In the genomic region with DNA sequence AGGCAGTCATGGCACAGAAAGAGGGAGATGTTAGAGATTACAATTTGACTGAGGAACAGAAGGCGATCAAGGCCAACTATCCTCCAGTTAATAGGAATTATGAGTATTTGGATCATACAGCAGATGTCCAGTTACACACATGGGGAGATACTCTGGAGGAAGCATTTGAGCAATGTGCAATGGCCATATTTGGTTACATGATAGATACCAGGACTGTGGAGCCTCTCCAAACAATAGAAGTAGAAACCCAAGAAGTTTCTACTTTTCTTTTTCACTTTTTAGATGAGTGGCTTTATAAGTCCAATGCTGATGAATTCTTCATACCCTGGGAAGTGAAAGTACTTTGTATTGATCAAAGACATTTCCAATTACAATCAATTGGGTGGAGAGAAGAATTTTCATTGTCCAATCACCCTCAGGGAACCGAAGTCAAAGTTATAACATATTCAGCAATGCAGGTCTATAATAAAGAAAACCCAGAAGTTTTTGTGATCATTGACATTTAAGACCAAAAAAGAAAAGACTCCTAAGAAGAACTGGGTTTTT, we compare ENCODE assay signal across 19 cellular contexts.
A peak's percentile ranks its signal among the peaks of the same experiment; 100 is the strongest.
DNase-seq lines count a peak whose midpoint lies in the region; ATAC-seq and TF ChIP-seq lines count a peak whose summit lies in the region.
"Had no signal": no experiment of that assay in that cellular context is flagged by ENCODE, and none has a peak within 500 bp of the region (broad histone marks: within the 10 kb centered on the region; RNA-seq: fewer than 3 reads in every experiment).

No MANE protein-coding gene starts in this region.

- H3K27ac Mint-ChIP-seq in activated CD4-positive, alpha-beta T cell treated with anti-CD3 and anti-CD28 coated beads, Interleukin-2, amount 10 ng/mL, durations not matched to agents 7 days and 5 days, result no peak overlapping the region
- H3K27ac Mint-ChIP-seq: activated naive CD4-positive, alpha-beta T cell treated with anti-CD3 and anti-CD28 coated beads, Interleukin-2, amount 50 U/mL, for 72 hours; stimulated activated naive CD8-positive, alpha-beta T cell treated with anti-CD3 and anti-CD28 coated beads, Interleukin-15, Interleukin-2, amounts not matched to agents 100 ng/mL and 50 ng/mL, for 24 hours had no signal

- CTCF ChIA-PET in activated CD4-positive, alpha-beta T cell treated with anti-CD3 and anti-CD28 coated beads, Interleukin-2, amount 10 ng/mL, durations not matched to agents 7 days and 5 days (lab: Charles Lee), result no interaction called here

- peaks cover 5% of the 10 kb centered on the region for H3K9me3 Mint-ChIP-seq in activated CD4-positive, alpha-beta T cell treated with anti-CD3 and anti-CD28 coated beads, Interleukin-2, amount 10 ng/mL, durations not matched to agents 7 days and 5 days

- DNase-seq in LHCN-M2 (ENCODE audit: low read depth) (peak; percentile 3), fibroblast of villous mesenchyme (ENCODE audit: low read depth) (peak; percentile 3), D341Med (ENCODE audit: low spot score) (no peak)
- DNase-seq in activated CD4-positive, alpha-beta T cell treated with anti-CD3 and anti-CD28 coated beads, Interleukin-2, amount 10 ng/mL, durations not matched to agents 7 days and 5 days, result no peak
- DNase-seq: activated CD4-positive, CD25-positive, alpha-beta regulatory T cell treated with anti-CD3 and anti-CD28 coated beads, Interleukin-2, amount 50 U/mL, for 72 hours; cerebellar nuclear complex; kidney; lower lobe of right lung; NCI-H1092; NCI-H2107; NCI-H510A; stimulated activated CD4-positive, alpha-beta T cell treated with anti-CD3 and anti-CD28 coated beads, Interleukin-2, amount 100 ng/mL, for 48 hours; SW 1271 had no signal

- no peaks in the 10 kb centered on the region for H3K27me3 Mint-ChIP-seq in activated CD4-positive, alpha-beta T cell treated with anti-CD3 and anti-CD28 coated beads, Interleukin-2, amount 10 ng/mL, durations not matched to agents 7 days and 5 days
- H3K27me3 Mint-ChIP-seq: stimulated activated naive CD8-positive, alpha-beta T cell treated with anti-CD3 and anti-CD28 coated beads, Interleukin-15, Interleukin-2, amounts not matched to agents 100 ng/mL and 50 ng/mL, for 24 hours had no signal

- no peaks in the 10 kb centered on the region for H3K4me1 Mint-ChIP-seq in activated CD4-positive, alpha-beta T cell treated with anti-CD3 and anti-CD28 coated beads, Interleukin-2, amount 10 ng/mL, durations not matched to agents 7 days and 5 days

- no peak for TF ChIP-seq CTCF in fibroblast of villous mesenchyme (IDR thresholded peaks at IDR 0.05; ENCODE audit: insufficient read depth, low read depth, low read length)

- POLR2A ChIA-PET in activated CD4-positive, alpha-beta T cell treated with anti-CD3 and anti-CD28 coated beads, Interleukin-2, amount 10 ng/mL, durations not matched to agents 7 days and 5 days (lab: Charles Lee), result no interaction called here

- peak; percentile 56 for ATAC-seq in GM18858 (IDR thresholded peaks at IDR 0.05; ENCODE audit: unreplicated experiment)
- peak; percentile 61 for ATAC-seq in GM21529 (IDR thresholded peaks at IDR 0.05; ENCODE audit: unreplicated experiment)
- no peak for ATAC-seq in HG03457 (IDR thresholded peaks at IDR 0.05; ENCODE audit: unreplicated experiment)
- ATAC-seq: lower lobe of right lung had no signal

- peaks cover 27% of the 10 kb centered on the region for H3K36me3 Mint-ChIP-seq in activated CD4-positive, alpha-beta T cell treated with anti-CD3 and anti-CD28 coated beads, Interleukin-2, amount 10 ng/mL, durations not matched to agents 7 days and 5 days (ENCODE audit: low read depth)

- no peak overlapping the region for H3K4me3 ChIP-seq in fibroblast of villous mesenchyme (ENCODE audit: low read depth, low read length)
- H3K4me3 ChIP-seq: lower lobe of right lung, smooth muscle cell had no signal

- H3K4me3 Mint-ChIP-seq in activated CD4-positive, alpha-beta T cell treated with anti-CD3 and anti-CD28 coated beads, Interleukin-2, amount 10 ng/mL, durations not matched to agents 7 days and 5 days, result no peak overlapping the region
- H3K4me3 Mint-ChIP-seq: stimulated activated naive CD8-positive, alpha-beta T cell treated with anti-CD3 and anti-CD28 coated beads, Interleukin-15, Interleukin-2, amounts not matched to agents 100 ng/mL and 50 ng/mL, for 24 hours had no signal

Comparison
In these comparisons a context has a peak if more than half of its experiments do, and no peak if none do; other contexts are left out.
1. DNase-seq: peak in LHCN-M2 (single experiment) and fibroblast of villous mesenchyme (single experiment); none in activated CD4-positive, alpha-beta T cell treated with anti-CD3 and anti-CD28 coated beads, Interleukin-2, amount 10 ng/mL, durations not matched to agents 7 days and 5 days (single experiment) and D341Med (single experiment).